37 cellular contexts compared by ENCODE assay signal in the genomic region with DNA sequence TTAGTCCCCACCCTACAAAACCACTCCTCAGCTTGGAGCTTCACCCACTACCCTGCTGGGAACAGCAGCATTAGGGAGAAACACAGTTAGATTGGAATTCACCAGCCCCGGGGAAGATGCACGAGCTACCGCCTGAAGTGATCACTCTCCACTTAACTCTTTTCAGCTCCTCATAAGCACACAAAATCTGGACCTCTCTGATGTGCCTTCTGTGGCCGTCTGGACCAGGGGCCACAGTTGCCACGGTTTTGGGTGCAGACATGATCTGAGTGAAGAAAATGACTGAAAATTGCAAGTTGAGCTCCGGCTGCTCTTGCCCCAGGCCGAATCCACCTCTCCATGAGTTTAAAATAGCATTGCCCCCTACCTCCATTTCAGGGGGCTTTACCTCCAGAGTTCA.
DNase-seq lines count a peak whose midpoint lies in the region; FAIRE-seq and TF ChIP-seq lines count a peak whose summit lies in the region.
"Had no signal": no experiment of that assay in that cellular context is flagged by ENCODE, and none has a peak within 500 bp of the region (broad histone marks: within the 10 kb centered on the region; RNA-seq: fewer than 3 reads in every experiment).

No MANE protein-coding gene starts in this region.

- POLR2A ChIA-PET in H1 (lab: Charles Lee; ENCODE audit: partially characterized antibody) = no interaction called here
- POLR2A ChIA-PET in GM10248 (lab: Yijun Ruan, JAX) = no interaction called here

- H3K79me1 ChIP-seq in H1 (ENCODE audit: low read depth, low read length) = no peaks in the 10 kb centered on the region

- no peaks in the 10 kb centered on the region for H3K36me3 Mint-ChIP-seq in osteocyte (ENCODE audit: unreplicated experiment)
- H3K36me3 Mint-ChIP-seq: CD14-positive monocyte; CD4-positive, CD25-positive, alpha-beta regulatory T cell; CD8-positive, alpha-beta T cell had no signal

- TF ChIP-seq RAD21 in H1 (IDR thresholded peaks at IDR 0.05 in 1 of 2, conservative IDR thresholded peaks at IDR 0.05 in 1 of 2; ENCODE audit: low read depth in 2 of 2, low read length in 2 of 2) = no peak

- no peaks in the 10 kb centered on the region for H4K20me1 ChIP-seq in H1 (replicated peaks in 1 of 2; ENCODE audit: control insufficient read depth in 1 of 2, insufficient read depth in 2 of 2, low read length in 2 of 2)
- H4K20me1 ChIP-seq: BLaER1; BLaER1 treated with 17β-estradiol and CSF1 and Interleukin-3, amounts not matched to agents 10 nM and 100 nM had no signal

- no peak overlapping the region for H2BK5ac ChIP-seq in H1 (ENCODE audit: low read depth, low read length)

- CTCF ChIA-PET in H1 (lab: Charles Lee; ENCODE audit: partially characterized antibody) (interaction anchor here (1.1 to 2.8 kb wide), 6 partner anchors 11 to 1048 kb away, joined by 3 to 20 read pairs (median 4); no protein-coding TSS in a partner anchor), GM10248 (lab: Yijun Ruan, JAX) (interaction anchor here (1.4 to 1.7 kb wide), 2 partner anchors 12 to 75 kb away, joined by 3 to 5 read pairs; no protein-coding TSS in a partner anchor)

- no peak overlapping the region for H3K4ac ChIP-seq in H1 (replicated peaks; ENCODE audit: insufficient read length, low read depth, low read length)

- no peak for TF ChIP-seq CTCF in H1 (IDR thresholded peaks at IDR 0.05; ENCODE audit: control extremely low read depth in 1 of 3, insufficient read depth in 1 of 3, low read depth in 1 of 3, low read length in 3 of 3)
- TF ChIP-seq CTCF in esophagus muscularis mucosa (IDR thresholded peaks at IDR 0.05) = no peak
- no peak for TF ChIP-seq CTCF in osteocyte (IDR thresholded peaks at IDR 0.05)
- TF ChIP-seq CTCF in GM10248 (IDR thresholded peaks at IDR 0.05; ENCODE audit: control extremely low read depth, extremely low read depth, low read depth, missing control alignments) = no peak

- TF ChIP-seq EP300 in H1 (IDR thresholded peaks at IDR 0.05; ENCODE audit: borderline replicate concordance in 1 of 2, low read depth in 2 of 2, low read length in 2 of 2) (no peak), esophagus muscularis mucosa (IDR thresholded peaks at IDR 0.05) (no peak)

- FAIRE-seq in H1 (lab: Jason Lieb, UNC) (no peak), urothelium cell line (lab: Jason Lieb, UNC) (peak; percentile 56)
- FAIRE-seq: A204.1, A549, D721Med had no signal

- H3K27ac ChIP-seq in H1 (ENCODE audit: low read depth, low read length) (no peak overlapping the region), esophagus muscularis mucosa (replicated peaks in 1 of 4) (no peak overlapping the region)
- H3K27ac ChIP-seq: 22Rv1; A549; BLaER1; BLaER1 treated with 17β-estradiol and CSF1 and Interleukin-3, amounts not matched to agents 10 nM and 100 nM; C4-2B had no signal

- no peak overlapping the region for H4K91ac ChIP-seq in H1 (replicated peaks; ENCODE audit: insufficient read length, low read length)

- H2BK20ac ChIP-seq in H1 (ENCODE audit: low read length) = no peak overlapping the region

- H2BK120ac ChIP-seq in H1 (replicated peaks; ENCODE audit: low read depth, low read length) = no peak overlapping the region

- H3K27me3 ChIP-seq in H1 (replicated peaks in 1 of 4; ENCODE audit: control insufficient read depth in 3 of 4, extremely low read depth in 1 of 4, insufficient read depth in 3 of 4, low read length in 3 of 4) (no peaks in the 10 kb centered on the region), esophagus muscularis mucosa (no peaks in the 10 kb centered on the region)
- H3K27me3 ChIP-seq: BE2C; BLaER1; BLaER1 treated with 17β-estradiol and CSF1 and Interleukin-3, amounts not matched to agents 10 nM and 100 nM had no signal

- H3K27ac Mint-ChIP-seq in osteocyte (ENCODE audit: unreplicated experiment) = no peak overlapping the region
- H3K27ac Mint-ChIP-seq: B cell; CD4-positive, alpha-beta memory T cell; CD4-positive, alpha-beta T cell; CD4-positive, CD25-positive, alpha-beta regulatory T cell; CD8-positive, alpha-beta memory T cell; CD8-positive, alpha-beta T cell had no signal

- WGBS in H1 (ENCODE audit: extremely low coverage in 1 of 2, insufficient coverage in 1 of 2, insufficient read length in 1 of 2, insufficient replicate concordance in 2 of 2, low coverage in 1 of 2, low lambda C conversion rate in 2 of 2, missing lambda C conversion rate in 1 of 2), 2 experiments = 82% methylated on average over 7 of the region's 7 CpGs; no CpG with 5 or more reads in 1 of the 2 experiments
- WGBS in esophagus muscularis mucosa = 81% methylated on average over 7 of the region's 7 CpGs

- peaks cover 8% of the 10 kb centered on the region for H3K9me3 Mint-ChIP-seq in osteocyte (ENCODE audit: unreplicated experiment)

- 0 out of 2 replicates have a peak overlapping the region, but pooled peaks have one; percentile 5 for H2AFZ ChIP-seq in H1 (ENCODE audit: low read length)

- no peak overlapping the region for H3K23ac ChIP-seq in H1 (ENCODE audit: insufficient read length)

- H3K36me3 ChIP-seq in H1 (ENCODE audit: control insufficient read depth in 2 of 4, insufficient read depth in 4 of 4, low read length in 3 of 4) (no peaks in the 10 kb centered on the region), esophagus muscularis mucosa (no peaks in the 10 kb centered on the region)
- H3K36me3 ChIP-seq: BE2C; BLaER1; BLaER1 treated with 17β-estradiol and CSF1 and Interleukin-3, amounts not matched to agents 10 nM and 100 nM had no signal

- H3K27me3 Mint-ChIP-seq in osteocyte (ENCODE audit: unreplicated experiment) = peaks cover 6% of the 10 kb centered on the region

- H3K4me3 ChIP-seq in H1 (ENCODE audit: extremely low read depth in 1 of 4, insufficient read depth in 2 of 4, low read depth in 3 of 4, low read length in 4 of 4) = no peak overlapping the region
- no peak overlapping the region for H3K4me3 ChIP-seq in esophagus muscularis mucosa
- H3K4me3 ChIP-seq: A549; BLaER1; BLaER1 treated with 17β-estradiol and CSF1 and Interleukin-3, amounts not matched to agents 10 nM and 100 nM had no signal

- H3K4me1 ChIP-seq in H1 (replicated peaks in 1 of 4; ENCODE audit: control insufficient read depth in 3 of 4, insufficient read depth in 4 of 4, low read length in 3 of 4) = no peaks in the 10 kb centered on the region
- H3K4me1 ChIP-seq in esophagus muscularis mucosa = peaks cover 0 to 6% (median 0%) of the 10 kb centered on the region in 4 donors
- H3K4me1 ChIP-seq: A549; BLaER1; BLaER1 treated with 17β-estradiol and CSF1 and Interleukin-3, amounts not matched to agents 10 nM and 100 nM; Caco-2 had no signal

- no peak overlapping the region for H2BK12ac ChIP-seq in H1 (ENCODE audit: low read depth, low read length)

- no peak overlapping the region for H3K56ac ChIP-seq in H1 (replicated peaks; ENCODE audit: insufficient read length, low read depth, low read length)

- no peak overlapping the region for H4K5ac ChIP-seq in H1 (ENCODE audit: insufficient read length, low read depth, low read length)

- H3K79me2 ChIP-seq in H1 (ENCODE audit: control insufficient read depth in 1 of 2, insufficient read depth in 2 of 2, low read length in 2 of 2) = no peaks in the 10 kb centered on the region

- no peak overlapping the region for H3K18ac ChIP-seq in H1 (ENCODE audit: extremely low read depth, low read length)

- no peaks in the 10 kb centered on the region for H3K23me2 ChIP-seq in H1 (ENCODE audit: low read depth, low read length)

- intact Hi-C loops in esophagus muscularis mucosa (cut with DNase I) = no loop called here

- H3K9me3 ChIP-seq in H1 (ENCODE audit: insufficient read depth in 2 of 2, low read depth in 1 of 2, low read length in 1 of 2) (no peaks in the 10 kb centered on the region), esophagus muscularis mucosa (peaks cover 0 to 9% (median 6%) of the 10 kb centered on the region in 4 donors)
- H3K9me3 ChIP-seq: BE2C, Caco-2 had no signal

- no peak overlapping the region for H3K4me3 Mint-ChIP-seq in osteocyte (ENCODE audit: unreplicated experiment)
- H3K4me3 Mint-ChIP-seq: B cell; CD14-positive monocyte; CD4-positive, alpha-beta memory T cell; CD4-positive, alpha-beta T cell; CD4-positive, CD25-positive, alpha-beta regulatory T cell; CD8-positive, alpha-beta memory T cell; CD8-positive, alpha-beta T cell had no signal

- no peak for TF ChIP-seq POLR2A in H1 (IDR thresholded peaks at IDR 0.05; ENCODE audit: control extremely low read depth in 1 of 2, low read depth in 2 of 2, low read length in 2 of 2)
- no peak for TF ChIP-seq POLR2A in esophagus muscularis mucosa (IDR thresholded peaks at IDR 0.05; ENCODE audit: low read depth)

- H4K8ac ChIP-seq in H1 (ENCODE audit: extremely low read depth, insufficient read depth, low read length) = no peak overlapping the region

- DNase-seq in H1 (ENCODE audit: low read depth in 1 of 2, low spot score in 2 of 2) (peak in 1 of 2 experiments; percentile 22), esophagus muscularis mucosa (ENCODE audit: extremely low spot score) (peak; percentile 53), osteocyte (ENCODE audit: extremely low spot score, unreplicated experiment) (peak; percentile 51), urothelium cell line (ENCODE audit: low spot score) (no peak), SKM-1 treated with dmso at 0.1 percent for 144 hours (lab: John Stamatoyannopoulos, UW; ENCODE audit: unreplicated experiment) (no peak), glomerular visceral epithelial cell (ENCODE audit: extremely low spot score) (no peak), HuH-7.5 (ENCODE audit: low spot score) (no peak), GM10248 (ENCODE audit: extremely low spot score) (no peak)
- DNase-seq: 8988T; ACHN; AML-193; BE2C; C1 segment of cervical spinal cord; Caco-2; Calu3; CD4-positive, alpha-beta memory T cell; CD4-positive, alpha-beta T cell; CD4-positive, CD25-positive, alpha-beta regulatory T cell; CD8-positive, alpha-beta memory T cell; CD8-positive, alpha-beta T cell; COR-L47; DMS 273 treated with DMSO at 0.1 percent for 48 hours; DMS153; DMS53; DMS79; DMS79 treated with DMSO at 0.1 percent for 48 hours; DND-41; EL had no signal

- H2BK15ac ChIP-seq in H1 (ENCODE audit: low read length) = no peak overlapping the region

- no peak overlapping the region for H3K9ac ChIP-seq in H1 (replicated peaks in 1 of 4; ENCODE audit: extremely low read depth in 1 of 4, low read depth in 3 of 4, low read length in 3 of 4)
- H3K9ac ChIP-seq: BLaER1; BLaER1 treated with 17β-estradiol and CSF1 and Interleukin-3, amounts not matched to agents 10 nM and 100 nM had no signal

- no peak overlapping the region for H3K14ac ChIP-seq in H1 (ENCODE audit: insufficient read length)

- no peak overlapping the region for H3K4me2 ChIP-seq in H1 (ENCODE audit: insufficient read depth in 1 of 2, low read depth in 2 of 2, low read length in 2 of 2)
- H3K4me2 ChIP-seq: A549; BLaER1; BLaER1 treated with 17β-estradiol and CSF1 and Interleukin-3, amounts not matched to agents 10 nM and 100 nM had no signal

- H2AK5ac ChIP-seq in H1 (ENCODE audit: low read depth, low read length) = no peak overlapping the region

- H3K4me1 Mint-ChIP-seq in osteocyte (ENCODE audit: unreplicated experiment) = peaks cover 17% of the 10 kb centered on the region
- H3K4me1 Mint-ChIP-seq: B cell; CD14-positive monocyte; CD4-positive, alpha-beta memory T cell; CD4-positive, CD25-positive, alpha-beta regulatory T cell; CD8-positive, alpha-beta memory T cell had no signal

TF ChIP-seq in H1, 55 proteins besides CTCF, POLR2A, EP300 and RAD21 (continues in another document):
- no peak for TF ChIP-seq KDM4A (IDR thresholded peaks at IDR 0.05; ENCODE audit: low read depth, low read length, severe bottlenecking)
- TF ChIP-seq GTF2F1 (IDR thresholded peaks at IDR 0.05; ENCODE audit: borderline replicate concordance, low read depth, low read length) = no peak

Comparison
In these comparisons a context has a peak if more than half of its experiments do, and no peak if none do; other contexts are left out.
1. DNase-seq: peak in esophagus muscularis mucosa (single experiment) and osteocyte (single experiment); none in urothelium cell line (single experiment), SKM-1 treated with dmso at 0.1 percent for 144 hours (single experiment), glomerular visceral epithelial cell (single experiment), HuH-7.5 (single experiment) and GM10248 (single experiment).